Comparison of ENCODE assay signal across 30 cellular contexts in genomic region chr7:57417736-57418135, GRCh38. TPM values are rescaled to one million over a fixed set of nuclear protein-coding genes. Genes with fewer than 3 reads are reported as not detected.
"Had no signal": no experiment of that assay in that cellular context is flagged by ENCODE, and none has a peak within 500 bp of the region (broad histone marks: within the 10 kb centered on the region; RNA-seq: fewer than 3 reads in every experiment).

No MANE protein-coding gene starts in this region.

- H3K27ac Mint-ChIP-seq: activated CD8-positive, alpha-beta memory T cell treated with anti-CD3 and anti-CD28 coated beads, Interleukin-2, amount 10 ng/mL, durations not matched to agents 7 days and 5 days; activated CD8-positive, alpha-beta T cell treated with anti-CD3 and anti-CD28 coated beads, Interleukin-2, amount 10 ng/mL, durations not matched to agents 7 days and 5 days; activated naive CD4-positive, alpha-beta T cell treated with anti-CD3 and anti-CD28 coated beads, Interleukin-2, amount 50 U/mL, for 24 hours; activated T-cell treated with anti-CD3 and anti-CD28 coated beads, Interleukin-2, amount 50 U/mL, for 24 hours; activated T-helper 1 cell treated with anti-CD3 and anti-CD28 coated beads, Interleukin-12 subunit alpha, Interleukin-12 subunit beta, Interleukin-2, Interleukin-4 antibody, amounts not matched to agents 30 ng/mL and 10 ng/mL and 1 ng/mL, durations not matched to agents 14 hours and 24 hours and 36 hours; T-helper 2 cell treated with Interferon-gamma antibody and Interleukin-4, amounts not matched to agents 5 μg/mL and 100 μg/mL, for 36 hours; WTC11 had no signal

- H3K4me3 Mint-ChIP-seq: activated CD8-positive, alpha-beta memory T cell treated with anti-CD3 and anti-CD28 coated beads, Interleukin-2, amount 10 ng/mL, durations not matched to agents 7 days and 5 days; activated CD8-positive, alpha-beta T cell treated with anti-CD3 and anti-CD28 coated beads, Interleukin-2, amount 10 ng/mL, durations not matched to agents 7 days and 5 days; activated naive CD4-positive, alpha-beta T cell treated with anti-CD3 and anti-CD28 coated beads, Interleukin-2, amount 50 U/mL, for 24 hours; activated T-cell treated with anti-CD3 and anti-CD28 coated beads, Interleukin-2, amount 50 U/mL, for 24 hours; activated T-helper 1 cell treated with anti-CD3 and anti-CD28 coated beads, Interleukin-12 subunit alpha, Interleukin-12 subunit beta, Interleukin-2, Interleukin-4 antibody, amounts not matched to agents 30 ng/mL and 10 ng/mL and 1 ng/mL, durations not matched to agents 14 hours and 24 hours and 36 hours; T-helper 2 cell treated with Interferon-gamma antibody and Interleukin-4, amounts not matched to agents 5 μg/mL and 100 μg/mL, for 36 hours; WTC11 had no signal

- H3K9me3 ChIP-seq: SJSA1 had no signal

- H3K4me1 Mint-ChIP-seq: activated CD8-positive, alpha-beta memory T cell treated with anti-CD3 and anti-CD28 coated beads, Interleukin-2, amount 10 ng/mL, durations not matched to agents 7 days and 5 days; activated naive CD4-positive, alpha-beta T cell treated with anti-CD3 and anti-CD28 coated beads, Interleukin-2, amount 50 U/mL, for 24 hours; WTC11 had no signal

- H3K36me3 Mint-ChIP-seq: activated CD8-positive, alpha-beta memory T cell treated with anti-CD3 and anti-CD28 coated beads, Interleukin-2, amount 10 ng/mL, durations not matched to agents 7 days and 5 days; activated naive CD4-positive, alpha-beta T cell treated with anti-CD3 and anti-CD28 coated beads, Interleukin-2, amount 50 U/mL, for 24 hours had no signal

- H3K27me3 Mint-ChIP-seq: activated CD8-positive, alpha-beta memory T cell treated with anti-CD3 and anti-CD28 coated beads, Interleukin-2, amount 10 ng/mL, durations not matched to agents 7 days and 5 days; activated naive CD4-positive, alpha-beta T cell treated with anti-CD3 and anti-CD28 coated beads, Interleukin-2, amount 50 U/mL, for 24 hours; activated T-cell treated with anti-CD3 and anti-CD28 coated beads, Interleukin-2, amount 50 U/mL, for 24 hours had no signal

- H3K4me3 ChIP-seq: breast epithelium, K562, Peyer's patch, SJSA1 had no signal

- H3K4me1 ChIP-seq: breast epithelium, Peyer's patch, SJSA1 had no signal

- H3K27ac ChIP-seq: breast epithelium, Peyer's patch, SJSA1 had no signal

- DNase-seq: activated CD4-positive, alpha-beta T cell treated with anti-CD3 and anti-CD28 coated beads for 48 hours; activated CD4-positive, alpha-beta T cell treated with anti-CD3 and anti-CD28 coated beads, Interleukin-2, amount 50 U/mL, for 4 hours; activated CD4-positive, CD25-positive, alpha-beta regulatory T cell treated with anti-CD3 and anti-CD28 coated beads, Interleukin-2, amount 50 U/mL, for 72 hours; activated CD8-positive, alpha-beta memory T cell treated with anti-CD3 and anti-CD28 coated beads, Interleukin-2, amount 10 ng/mL, durations not matched to agents 7 days and 5 days; activated CD8-positive, alpha-beta T cell treated with anti-CD3 and anti-CD28 coated beads, Interleukin-2, amount 10 ng/mL, durations not matched to agents 7 days and 5 days; activated effector memory CD4-positive, alpha-beta T cell treated with Interleukin-2 at 50 U/mL for 16 hours; activated naive CD4-positive, alpha-beta T cell; activated T-cell treated with anti-CD3 and anti-CD28 coated beads, Interleukin-2, amount 50 U/mL, for 24 hours; Karpas-422; MM.1S; NCI-H1105; NCI-H1436; NCI-H1694 treated with DMSO at 0.1 percent for 48 hours; NCI-H2029 treated with DMSO at 0.1 percent for 48 hours; NCI-H345; NCI-H510A treated with DMSO at 0.1 percent for 48 hours; NCI-H69; Peyer's patch; SHP77; SW 1271 had no signal

- H3K36me3 ChIP-seq: breast epithelium, Peyer's patch, SJSA1 had no signal

- ATAC-seq: activated CD8-positive, alpha-beta memory T cell treated with anti-CD3 and anti-CD28 coated beads, Interleukin-2, amount 10 ng/mL, durations not matched to agents 7 days and 5 days; activated CD8-positive, alpha-beta T cell treated with anti-CD3 and anti-CD28 coated beads, Interleukin-2, amount 10 ng/mL, durations not matched to agents 7 days and 5 days; K562; SK-N-SH treated with all-trans-retinoic acid at 6 μM for 48 hours; WTC11 had no signal

- H3K27me3 ChIP-seq: breast epithelium, Peyer's patch, SJSA1 had no signal

RNA-seq across cellular contexts. Expression of gene ZNF716, which starts 32.2 kb away (rescaled TPM):
- total RNA-seq: activated CD8-positive, alpha-beta memory T cell treated with anti-CD3 and anti-CD28 coated beads, Interleukin-2, amount 10 ng/mL, durations not matched to agents 7 days and 5 days; activated CD8-positive, alpha-beta T cell treated with anti-CD3 and anti-CD28 coated beads, Interleukin-2, amount 10 ng/mL, durations not matched to agents 7 days and 5 days; activated T-helper 1 cell treated with anti-CD3 and anti-CD28 coated beads, Interleukin-12 subunit alpha, Interleukin-12 subunit beta, Interleukin-2, Interleukin-4 antibody, amounts not matched to agents 30 ng/mL and 10 ng/mL and 1 ng/mL, durations not matched to agents 14 hours and 24 hours and 36 hours; aorta; breast epithelium; K562; Peyer's patch; SJSA1; T-helper 1 cell treated with Interleukin-12 subunit alpha and Interleukin-12 subunit beta and Interleukin-4 antibody, amounts not matched to agents 30 ng/mL and 1 ng/mL, for 36 hours; WTC11 had no signal
- polyA plus RNA-seq: aorta, K562 had no signal
